In the genomic region with DNA sequence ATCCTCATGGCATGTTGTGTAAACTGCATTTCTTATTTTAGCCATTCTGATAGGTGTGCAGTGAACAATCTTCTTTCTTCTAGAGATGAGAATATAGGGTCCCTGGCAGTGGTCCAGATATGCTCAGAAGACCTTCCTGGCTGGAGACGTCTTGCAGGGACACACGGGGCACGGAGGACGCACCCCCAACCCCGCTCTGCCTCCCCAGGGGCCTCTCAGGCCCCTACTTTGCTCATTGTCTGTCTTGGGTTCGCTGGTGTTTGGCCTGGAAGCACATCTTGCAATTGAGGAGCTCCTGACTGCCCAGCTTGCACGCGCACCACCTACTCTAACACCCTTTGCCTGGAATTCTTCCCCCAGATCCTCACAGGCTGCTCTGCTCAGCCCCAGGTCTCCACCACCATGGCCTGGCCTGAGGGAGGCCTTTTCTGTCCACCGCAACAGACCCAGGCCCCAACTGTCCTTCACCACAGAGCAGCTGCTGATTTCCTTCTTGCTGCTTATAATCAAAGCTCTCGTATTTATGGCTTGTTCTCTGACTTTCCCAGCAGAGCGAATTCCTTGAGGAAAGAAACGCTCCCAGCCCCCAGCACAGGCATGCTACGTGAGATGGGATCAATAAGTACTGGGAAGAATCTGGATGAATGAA, we compare ENCODE assay signal across 17 cellular contexts.
DNase-seq lines count a peak whose midpoint lies in the region; ATAC-seq and TF ChIP-seq lines count a peak whose summit lies in the region.
"Had no signal": no experiment of that assay in that cellular context is flagged by ENCODE, and none has a peak within 500 bp of the region (broad histone marks: within the 10 kb centered on the region; RNA-seq: fewer than 3 reads in every experiment).

No MANE protein-coding gene starts in this region.

- DNase-seq in DND-41 (peak; percentile 1), coronary artery (ENCODE audit: low spot score) (peak; percentile 47), mesenteric fat pad (ENCODE audit: low spot score) (peak; percentile 53), sciatic nerve (ENCODE audit: low spot score) (peak; percentile 35), cerebellum (ENCODE audit: low spot score) (no peak), hepatocyte (ENCODE audit: low spot score) (no peak)
- DNase-seq in activated T-cell treated with anti-CD3 and anti-CD28 coated beads, Interleukin-2, amount 50 U/mL, for 72 hours: no peak
- DNase-seq in naive thymus-derived CD4-positive, alpha-beta T cell: no peak
- DNase-seq: C1 segment of cervical spinal cord, Calu3, DMS 273 treated with DMSO at 0.1 percent for 48 hours, EL, H7 had no signal

- no peak overlapping the region for H3K27ac Mint-ChIP-seq in activated T-cell treated with anti-CD3 and anti-CD28 coated beads, Interleukin-2, amount 50 U/mL, for 72 hours
- no peak overlapping the region for H3K27ac Mint-ChIP-seq in naive thymus-derived CD4-positive, alpha-beta T cell
- H3K27ac Mint-ChIP-seq: B cell; CD4-positive, alpha-beta T cell; GM23338 had no signal

- H3K4me3 ChIP-seq in DND-41 (ENCODE audit: low read depth in 1 of 2, low read length in 2 of 2) (no peak overlapping the region), coronary artery (no peak overlapping the region), hepatocyte (no peak overlapping the region)
- H3K4me3 ChIP-seq in naive thymus-derived CD4-positive, alpha-beta T cell (ENCODE audit: low read length): no peak overlapping the region
- H3K4me3 ChIP-seq: GM23338 had no signal

- 88% methylated on average over 13 of the region's 13 CpGs for WGBS in hepatocyte (ENCODE audit: low lambda C conversion rate, missing lambda C conversion rate)

- H3K27me3 ChIP-seq in DND-41 (ENCODE audit: insufficient read depth, low read length, poor library complexity) (no peaks in the 10 kb centered on the region), hepatocyte (no peaks in the 10 kb centered on the region)
- H3K27me3 ChIP-seq in naive thymus-derived CD4-positive, alpha-beta T cell (ENCODE audit: control insufficient read depth in 2 of 2, insufficient read depth in 2 of 2, low read length in 2 of 2): no peaks in the 10 kb centered on the region

- H3K36me3 Mint-ChIP-seq in activated T-cell treated with anti-CD3 and anti-CD28 coated beads, Interleukin-2, amount 50 U/mL, for 72 hours (ENCODE audit: insufficient read depth in 2 of 2): no peaks in the 10 kb centered on the region
- H3K36me3 Mint-ChIP-seq in naive thymus-derived CD4-positive, alpha-beta T cell: no peaks in the 10 kb centered on the region

- H3K9me3 ChIP-seq in DND-41 (ENCODE audit: insufficient read depth, low read length, severe bottlenecking) (no peaks in the 10 kb centered on the region), hepatocyte (ENCODE audit: low read depth) (no peaks in the 10 kb centered on the region)
- H3K9me3 ChIP-seq in naive thymus-derived CD4-positive, alpha-beta T cell (ENCODE audit: control insufficient read depth in 2 of 3, low read length in 3 of 3): no peaks in the 10 kb centered on the region

- no peaks in the 10 kb centered on the region for H3K27me3 Mint-ChIP-seq in activated T-cell treated with anti-CD3 and anti-CD28 coated beads, Interleukin-2, amount 50 U/mL, for 72 hours (ENCODE audit: low read depth)
- peaks cover 0 to 3% (median 0%) of the 10 kb centered on the region in 5 donors for H3K27me3 Mint-ChIP-seq in naive thymus-derived CD4-positive, alpha-beta T cell
- H3K27me3 Mint-ChIP-seq: B cell; CD4-positive, alpha-beta T cell had no signal

- no peak overlapping the region for H3K9ac ChIP-seq in DND-41 (ENCODE audit: low read depth, low read length)

- POLR2A ChIA-PET in naive thymus-derived CD4-positive, alpha-beta T cell (lab: Charles Lee): no interaction called here

- H3K9me2 ChIP-seq in hepatocyte (replicated peaks; ENCODE audit: insufficient read depth): no peaks in the 10 kb centered on the region

- H3K4me3 Mint-ChIP-seq in activated T-cell treated with anti-CD3 and anti-CD28 coated beads, Interleukin-2, amount 50 U/mL, for 72 hours: no peak overlapping the region
- no peak overlapping the region for H3K4me3 Mint-ChIP-seq in naive thymus-derived CD4-positive, alpha-beta T cell
- H3K4me3 Mint-ChIP-seq: B cell; CD4-positive, alpha-beta T cell; GM23338 had no signal

- no peaks in the 10 kb centered on the region for H3K36me3 ChIP-seq in DND-41 (ENCODE audit: insufficient read depth, low read length)
- H3K36me3 ChIP-seq in naive thymus-derived CD4-positive, alpha-beta T cell (ENCODE audit: control insufficient read depth in 2 of 3, insufficient read depth in 3 of 3, low read length in 3 of 3): no peaks in the 10 kb centered on the region
- no peaks in the 10 kb centered on the region for H3K36me3 ChIP-seq in hepatocyte (replicated peaks; ENCODE audit: insufficient read depth, low read depth)

- TF ChIP-seq CTCF in DND-41 (IDR thresholded peaks at IDR 0.05; ENCODE audit: borderline replicate concordance, extremely low read depth, low read length, poor library complexity, severe bottlenecking) (no peak), coronary artery (IDR thresholded peaks at IDR 0.05) (no peak), hepatocyte (IDR thresholded peaks at IDR 0.05; ENCODE audit: poor library complexity) (no peak)

- no peaks in the 10 kb centered on the region for H3K4me1 Mint-ChIP-seq in activated T-cell treated with anti-CD3 and anti-CD28 coated beads, Interleukin-2, amount 50 U/mL, for 72 hours (ENCODE audit: low read depth)
- no peaks in the 10 kb centered on the region for H3K4me1 Mint-ChIP-seq in naive thymus-derived CD4-positive, alpha-beta T cell
- H3K4me1 Mint-ChIP-seq: B cell had no signal

- H2AFZ ChIP-seq in DND-41 (ENCODE audit: low read depth, low read length) (no peak overlapping the region), hepatocyte (no peak overlapping the region)

- H3K4me1 ChIP-seq in DND-41 (ENCODE audit: insufficient read depth, low read length) (no peaks in the 10 kb centered on the region), hepatocyte (ENCODE audit: insufficient read depth) (no peaks in the 10 kb centered on the region)
- H3K4me1 ChIP-seq in naive thymus-derived CD4-positive, alpha-beta T cell (ENCODE audit: control insufficient read depth in 2 of 2, insufficient read depth in 2 of 2, low read length in 2 of 2): no peaks in the 10 kb centered on the region

- ATAC-seq in DND-41 (ENCODE audit: insufficient read depth, low read depth): no peak
- no peak for ATAC-seq in sciatic nerve
- no peak for ATAC-seq in activated T-cell treated with anti-CD3 and anti-CD28 coated beads, Interleukin-2, amount 50 U/mL, for 72 hours (replicated peaks in 1 of 2)
- ATAC-seq in naive thymus-derived CD4-positive, alpha-beta T cell: no peak

- intact Hi-C loops in sciatic nerve (cut with DNase I): no loop called here
- intact Hi-C loops in naive thymus-derived CD4-positive, alpha-beta T cell (cut with micrococcal nuclease): no loop called here

- no peaks in the 10 kb centered on the region for H3K9me3 Mint-ChIP-seq in activated T-cell treated with anti-CD3 and anti-CD28 coated beads, Interleukin-2, amount 50 U/mL, for 72 hours
- no peaks in the 10 kb centered on the region for H3K9me3 Mint-ChIP-seq in naive thymus-derived CD4-positive, alpha-beta T cell
- H3K9me3 Mint-ChIP-seq: CD4-positive, alpha-beta T cell; GM23338 had no signal

- H3K4me2 ChIP-seq in DND-41 (ENCODE audit: insufficient read depth, low read length) (no peak overlapping the region), hepatocyte (no peak overlapping the region)
- H3K4me2 ChIP-seq: GM23338 had no signal

- H4K20me1 ChIP-seq in DND-41 (ENCODE audit: insufficient read depth, low read length) (no peaks in the 10 kb centered on the region), hepatocyte (ENCODE audit: insufficient read depth, poor library complexity, severe bottlenecking) (no peaks in the 10 kb centered on the region)

- H3K27ac ChIP-seq in DND-41 (ENCODE audit: low read length) (no peak overlapping the region), coronary artery (no peak overlapping the region), hepatocyte (no peak overlapping the region)
- no peak overlapping the region for H3K27ac ChIP-seq in naive thymus-derived CD4-positive, alpha-beta T cell (ENCODE audit: low read depth, low read length)
- H3K27ac ChIP-seq: HL-60 had no signal

- no peaks in the 10 kb centered on the region for H3K79me2 ChIP-seq in DND-41 (ENCODE audit: insufficient read depth, low read length)
- no peaks in the 10 kb centered on the region for H3K79me2 ChIP-seq in hepatocyte

- CTCF ChIA-PET in naive thymus-derived CD4-positive, alpha-beta T cell (lab: Charles Lee): no interaction called here

Comparison
In these comparisons a context has a peak if more than half of its experiments do, and no peak if none do; other contexts are left out.
1. DNase-seq: peak in DND-41 (single experiment), coronary artery (single experiment), mesenteric fat pad (single experiment) and sciatic nerve (single experiment); none in activated T-cell treated with anti-CD3 and anti-CD28 coated beads, Interleukin-2, amount 50 U/mL, for 72 hours (0 of 2), cerebellum (single experiment), naive thymus-derived CD4-positive, alpha-beta T cell (0 of 9) and hepatocyte (single experiment).